25 cellular contexts compared by ENCODE assay signal in genomic region chr16:53507464-53508180, GRCh38.
"Had no signal": no experiment of that assay in that cellular context is flagged by ENCODE, and none has a peak within 500 bp of the region (broad histone marks: within the 10 kb centered on the region; RNA-seq: fewer than 3 reads in every experiment).

No MANE protein-coding gene starts in this region.

- ATAC-seq: activated CD4-positive, CD25-positive, alpha-beta regulatory T cell treated with anti-CD3 and anti-CD28 coated beads, Interleukin-2, amount 50 U/mL, for 24 hours; activated CD8-positive, alpha-beta T cell treated with anti-CD3 and anti-CD28 coated beads for 36 hours; activated T-cell treated with anti-CD3 and anti-CD28 coated beads, Interleukin-2, amount 50 U/mL, for 4 hours; gastroesophageal sphincter; naive thymus-derived CD4-positive, alpha-beta T cell; right lobe of liver; stimulated activated memory B cell treated with anti-CD40 and anti-IgM and Interleukin-4, amounts not matched to agents 10 μg/mL and 1 μg/mL and 100 μg/mL, for 72 hours had no signal

- H3K27ac Mint-ChIP-seq: activated CD4-positive, alpha-beta T cell treated with anti-CD3 and anti-CD28 coated beads, Interleukin-2, amount 10 ng/mL, durations not matched to agents 7 days and 5 days; activated CD8-positive, alpha-beta T cell treated with anti-CD3 and anti-CD28 coated beads for 36 hours; activated T-helper 2 cell treated with anti-CD3 and anti-CD28 coated beads, Interferon-gamma antibody, Interleukin-2, Interleukin-4, amounts not matched to agents 10 μg/mL and 5 μg/mL and 100 μg/mL, durations not matched to agents 14 hours and 24 hours and 36 hours; brain; dendritic cell treated with granulocyte-macrophage colony-stimulating factor and Interleukin-4, amounts not matched to agents 40 ng/mL and 50 ng/mL, for 4 days; stimulated activated memory B cell treated with anti-CD40 and anti-IgM and Interleukin-4, amounts not matched to agents 10 μg/mL and 1 μg/mL and 100 μg/mL, for 72 hours; T-helper 1 cell treated with Interleukin-12 subunit alpha and Interleukin-12 subunit beta and Interleukin-4 antibody, amounts not matched to agents 30 μg/mL and 1 μg/mL, for 36 hours had no signal

- H3K27me3 Mint-ChIP-seq: activated CD4-positive, alpha-beta T cell treated with anti-CD3 and anti-CD28 coated beads, Interleukin-2, amount 10 ng/mL, durations not matched to agents 7 days and 5 days; activated CD8-positive, alpha-beta T cell treated with anti-CD3 and anti-CD28 coated beads for 36 hours; naive thymus-derived CD4-positive, alpha-beta T cell; stimulated activated memory B cell treated with anti-CD40 and anti-IgM and Interleukin-4, amounts not matched to agents 10 μg/mL and 1 μg/mL and 100 μg/mL, for 72 hours had no signal

- H3K9me3 ChIP-seq: gastroesophageal sphincter, right lobe of liver, testis had no signal

- H3K4me3 Mint-ChIP-seq: activated CD4-positive, alpha-beta T cell treated with anti-CD3 and anti-CD28 coated beads, Interleukin-2, amount 10 ng/mL, durations not matched to agents 7 days and 5 days; activated CD8-positive, alpha-beta T cell treated with anti-CD3 and anti-CD28 coated beads for 36 hours; activated T-cell treated with anti-CD3 and anti-CD28 coated beads, Interleukin-2, amount 50 U/mL, for 4 hours; dendritic cell treated with granulocyte-macrophage colony-stimulating factor and Interleukin-4, amounts not matched to agents 40 ng/mL and 50 ng/mL, for 4 days; naive thymus-derived CD4-positive, alpha-beta T cell; stimulated activated memory B cell treated with anti-CD40 and anti-IgM and Interleukin-4, amounts not matched to agents 10 μg/mL and 1 μg/mL and 100 μg/mL, for 72 hours; T-helper 1 cell treated with Interleukin-12 subunit alpha and Interleukin-12 subunit beta and Interleukin-4 antibody, amounts not matched to agents 30 μg/mL and 1 μg/mL, for 36 hours had no signal

- H3K9me3 Mint-ChIP-seq: activated CD8-positive, alpha-beta T cell treated with anti-CD3 and anti-CD28 coated beads for 36 hours; activated T-cell treated with anti-CD3 and anti-CD28 coated beads, Interleukin-2, amount 50 U/mL, for 4 hours; activated T-helper 2 cell treated with anti-CD3 and anti-CD28 coated beads, Interferon-gamma antibody, Interleukin-2, Interleukin-4, amounts not matched to agents 10 μg/mL and 5 μg/mL and 100 μg/mL, durations not matched to agents 14 hours and 24 hours and 36 hours; neural crest cell; stimulated activated memory B cell treated with anti-CD40 and anti-IgM and Interleukin-4, amounts not matched to agents 10 μg/mL and 1 μg/mL and 100 μg/mL, for 72 hours; T-helper 1 cell treated with Interleukin-12 subunit alpha and Interleukin-12 subunit beta and Interleukin-4 antibody, amounts not matched to agents 30 μg/mL and 1 μg/mL, for 36 hours had no signal

- H3K4me3 ChIP-seq: gastroesophageal sphincter, lung, right lobe of liver, skin epidermis, testis had no signal

- H3K27me3 ChIP-seq: gastroesophageal sphincter, right lobe of liver, testis had no signal

- H3K36me3 ChIP-seq: gastroesophageal sphincter, right lobe of liver had no signal

- H3K36me3 Mint-ChIP-seq: brain; stimulated activated memory B cell treated with anti-CD40 and anti-IgM and Interleukin-4, amounts not matched to agents 10 μg/mL and 1 μg/mL and 100 μg/mL, for 72 hours had no signal

- DNase-seq: activated CD4-positive, alpha-beta T cell treated with anti-CD3 and anti-CD28 coated beads, Interleukin-2, amount 10 ng/mL, durations not matched to agents 7 days and 5 days; activated CD8-positive, alpha-beta T cell treated with anti-CD3 and anti-CD28 coated beads for 36 hours; activated naive CD4-positive, alpha-beta T cell treated with Interleukin-2 at 50 U/mL for 16 hours; activated T-cell treated with anti-CD3 and anti-CD28 coated beads, Interleukin-2, amount 50 U/mL, for 4 hours; caudate nucleus; effector CD8-positive, alpha-beta T cell; kidney; naive thymus-derived CD4-positive, alpha-beta T cell; posterior cingulate gyrus; right lobe of liver; stimulated activated CD4-positive, alpha-beta T cell treated with anti-CD3 and anti-CD28 coated beads, Interleukin-2, amount 100 ng/mL, for 24 hours; T1000; testis; trophoblast cell had no signal

- H3K27ac ChIP-seq: gastroesophageal sphincter, right lobe of liver, skin epidermis, testis, VCaP had no signal
